ENCODE assay signal across 26 cellular contexts in genomic region chr5:148353634-148354033, GRCh38. TPM values are rescaled to one million over a fixed set of nuclear protein-coding genes. Genes with fewer than 3 reads are reported as not detected.
DNase-seq lines count a peak whose midpoint lies in the region; ATAC-seq and TF ChIP-seq lines count a peak whose summit lies in the region.
"Had no signal": no experiment of that assay in that cellular context is flagged by ENCODE, and none has a peak within 500 bp of the region (broad histone marks: within the 10 kb centered on the region; RNA-seq: fewer than 3 reads in every experiment).

No MANE protein-coding gene starts in this region.

- POLR2A ChIA-PET in MCF 10A (lab: Yijun Ruan, JAX), result interaction anchor here (0.5 kb wide), 1 partner anchor 13 kb away, joined by 3 read pairs; no protein-coding TSS in a partner anchor
- POLR2A ChIA-PET in PC-9 (lab: Charles Lee; ENCODE audit: unreplicated experiment), result no interaction called here

- H3K79me2 ChIP-seq in mammary epithelial cell (ENCODE audit: insufficient read depth, low read length), result no peaks in the 10 kb centered on the region
- no peaks in the 10 kb centered on the region for H3K79me2 ChIP-seq in PC-9 (ENCODE audit: low read depth)

- H3K27ac ChIP-seq in mammary epithelial cell (ENCODE audit: insufficient read depth, low read depth, low read length) (no peak overlapping the region), PC-9 (no peak overlapping the region), heart left ventricle (no peak overlapping the region)
- H3K27ac ChIP-seq: HL-60, KMS-11, SJCRH30 had no signal

- 59% methylated on average over 2 of the region's 2 CpGs for WGBS in mammary epithelial cell (ENCODE audit: low coverage, missing lambda C conversion rate)
- WGBS in heart left ventricle, 4 donors, result 90 to 94% (median 93%) methylated on average over 2 of the region's 2 CpGs

- CTCF ChIA-PET in MCF 10A (lab: Yijun Ruan, JAX), result interaction anchor here (0.9 to 2.0 kb wide), 2 partner anchors 63 to 174 kb away, joined by 6 to 9 read pairs; no protein-coding TSS in a partner anchor
- CTCF ChIA-PET in mammary epithelial cell (lab: Charles Lee; ENCODE audit: low non-redundant PET), result no interaction called here
- CTCF ChIA-PET in PC-9 (lab: Charles Lee), result no interaction called here

- H3K9me3 ChIP-seq in mammary epithelial cell (replicated peaks; ENCODE audit: insufficient read depth, low read length), result no peaks in the 10 kb centered on the region
- H3K9me3 ChIP-seq in PC-9 (ENCODE audit: insufficient read depth, low read depth), result no peaks in the 10 kb centered on the region
- peaks cover 0 to 4% (median 0%) of the 10 kb centered on the region in 12 donors for H3K9me3 ChIP-seq in heart left ventricle
- H3K9me3 ChIP-seq: HAP-1, SJCRH30 had no signal

- dilution Hi-C loops in mammary epithelial cell (cut with HindIII; ENCODE audit: low sequenced_read_pairs), result no loop called here

- in situ Hi-C loops in mammary epithelial cell (cut with MboI; ENCODE audit: low sequenced_read_pairs in 2 of 2), result no loop called here

- H4K20me1 ChIP-seq in mammary epithelial cell (ENCODE audit: insufficient read depth, low read length) (no peaks in the 10 kb centered on the region), PC-9 (ENCODE audit: insufficient read depth) (no peaks in the 10 kb centered on the region)

- H3K27me3 ChIP-seq in mammary epithelial cell (ENCODE audit: insufficient read depth, low read length) (no peaks in the 10 kb centered on the region), PC-9 (ENCODE audit: insufficient read depth, low read depth) (no peaks in the 10 kb centered on the region), heart left ventricle (no peaks in the 10 kb centered on the region)
- H3K27me3 ChIP-seq: SJCRH30 had no signal

- TF ChIP-seq CTCF in MCF 10A (IDR thresholded peaks at IDR 0.05; ENCODE audit: unreplicated experiment) (peak; percentile 29), mammary epithelial cell (conservative IDR thresholded peaks at IDR 0.05 in 1 of 2, IDR thresholded peaks at IDR 0.05 in 1 of 2; ENCODE audit: extremely low read depth in 1 of 2, insufficient read depth in 1 of 2, low read depth in 1 of 2, low read length in 2 of 2) (peak in 1 of 2 donors; percentile 34), PC-9 (conservative IDR thresholded peaks at IDR 0.05) (peak; percentile 49), epithelial cell of esophagus (IDR thresholded peaks at IDR 0.05; ENCODE audit: insufficient read depth, low read depth, low read length, missing control alignments) (peak; percentile 36), heart left ventricle (IDR thresholded peaks at IDR 0.05) (no peak)

- H3K4me1 ChIP-seq in mammary epithelial cell (ENCODE audit: insufficient read depth, low read length), result no peaks in the 10 kb centered on the region
- no peaks in the 10 kb centered on the region for H3K4me1 ChIP-seq in PC-9 (replicated peaks; ENCODE audit: insufficient read depth)
- H3K4me1 ChIP-seq in heart left ventricle, result peaks cover 0 to 4% (median 0%) of the 10 kb centered on the region in 12 donors
- H3K4me1 ChIP-seq: HAP-1, SJCRH30 had no signal

- no peak overlapping the region for H2AFZ ChIP-seq in mammary epithelial cell (ENCODE audit: low read depth, low read length)
- H2AFZ ChIP-seq in PC-9, result no peak overlapping the region

- BruUV-seq in MCF 10A (replicated peaks; lab: Mats Ljungman, UMichigan) (no TSS peak), mammary epithelial cell (replicated peaks; lab: Mats Ljungman, UMichigan) (no TSS peak), PC-9 (replicated peaks; lab: Mats Ljungman, UMichigan) (no TSS peak)

- ATAC-seq in heart left ventricle, result no peak

- no peak overlapping the region for H3K9ac ChIP-seq in mammary epithelial cell (ENCODE audit: insufficient read depth, low read length)
- H3K9ac ChIP-seq: KMS-11 had no signal

- H3K27me3 Mint-ChIP-seq in MCF 10A (ENCODE audit: insufficient read depth, unreplicated experiment), result no peaks in the 10 kb centered on the region

- H3F3A ChIP-seq in PC-9 (ENCODE audit: insufficient read depth, low read depth), result no peaks in the 10 kb centered on the region

- H3K36me3 Mint-ChIP-seq in MCF 10A (ENCODE audit: insufficient read depth, unreplicated experiment), result no peaks in the 10 kb centered on the region
- H3K36me3 Mint-ChIP-seq: CD14-positive monocyte had no signal

- H3K4me1 Mint-ChIP-seq in MCF 10A (ENCODE audit: insufficient read depth, unreplicated experiment), result no peaks in the 10 kb centered on the region
- H3K4me1 Mint-ChIP-seq: CD14-positive monocyte had no signal

- H3K36me3 ChIP-seq in mammary epithelial cell (ENCODE audit: insufficient read depth, low read length) (no peaks in the 10 kb centered on the region), PC-9 (ENCODE audit: low read depth) (no peaks in the 10 kb centered on the region), heart left ventricle (peaks cover 0 to 6% (median 0%) of the 10 kb centered on the region in 9 donors)
- H3K36me3 ChIP-seq: HAP-1, SJCRH30 had no signal

- no peaks in the 10 kb centered on the region for H3K9me3 Mint-ChIP-seq in MCF 10A (ENCODE audit: unreplicated experiment)

- H3K4me3 ChIP-seq in mammary epithelial cell (replicated peaks in 1 of 3; ENCODE audit: insufficient read depth in 1 of 3, low read depth in 2 of 3, low read length in 3 of 3) (no peak overlapping the region), PC-9 (no peak overlapping the region), epithelial cell of esophagus (ENCODE audit: low read length) (no peak overlapping the region), heart left ventricle (no peak overlapping the region)
- H3K4me3 ChIP-seq: HAP-1, SJCRH30 had no signal

- DNase-seq in MCF 10A (ENCODE audit: unreplicated experiment) (peak; percentile 14), mammary epithelial cell (no peak), PC-9 (no peak), epithelial cell of esophagus (ENCODE audit: low read depth) (no peak), hippocampal formation (lab: John Stamatoyannopoulos, UW) (no peak), heart left ventricle (no peak), DMS53 (lab: John Stamatoyannopoulos, UW) (no peak)
- no peak for DNase-seq in activated naive CD4-positive, alpha-beta T cell treated with anti-CD3 and anti-CD28 coated beads, Interleukin-2, amount 50 U/mL, for 16 hours
- DNase-seq: 8988T, AML-193, EL, NCI-H1694, NCI-H2081, NCI-H2171, NCI-H345, NCI-H524, NCI-H774, SJCRH30 had no signal

- H3K4me3 Mint-ChIP-seq in MCF 10A (ENCODE audit: unreplicated experiment), result no peak overlapping the region
- H3K4me3 Mint-ChIP-seq: CD14-positive monocyte had no signal

- no peaks in the 10 kb centered on the region for H3K9me2 ChIP-seq in PC-9 (ENCODE audit: insufficient read depth)

- H3K4me2 ChIP-seq in mammary epithelial cell (ENCODE audit: insufficient read depth, low read depth, low read length), result no peak overlapping the region
- no peak overlapping the region for H3K4me2 ChIP-seq in PC-9
- H3K4me2 ChIP-seq: KMS-11 had no signal

- no peak for TF ChIP-seq POLR2A in heart left ventricle (IDR thresholded peaks at IDR 0.05)

- intact Hi-C loops in MCF 10A (cut with micrococcal nuclease), result loop anchor here (1.0 to 2.0 kb wide), 3 partner anchors 39 to 174 kb away; no protein-coding TSS in a partner anchor
- intact Hi-C loops in mammary epithelial cell (cut with micrococcal nuclease), result loop anchor here (1.0 to 5.0 kb wide), 4 partner anchors 39 to 406 kb away; no protein-coding TSS in a partner anchor
- intact Hi-C loops in PC-9 (cut with micrococcal nuclease; ENCODE audit: unreplicated experiment), result loop anchor here (5.0 to 10.0 kb wide), 2 partner anchors 61 to 409 kb away; no protein-coding TSS in a partner anchor
- intact Hi-C loops in heart left ventricle (cut with DNase I), result no loop called here

- no peak overlapping the region for H3K27ac Mint-ChIP-seq in MCF 10A (ENCODE audit: low read depth, unreplicated experiment)
- H3K27ac Mint-ChIP-seq: CD14-positive monocyte had no signal

RNA-seq across cellular contexts. Expression of gene SPINK9, which starts 18.3 kb away (rescaled TPM):
- not detected in 2 replicates for total RNA-seq in MCF 10A (2022)
- total RNA-seq in mammary epithelial cell, result not detected
- polyA plus RNA-seq in mammary epithelial cell, result not detected
- polyA minus RNA-seq in mammary epithelial cell, result not detected
- total RNA-seq in PC-9 (2021), result not detected in 2 replicates
- under 1 TPM in 1 of 9 donors, not detected in 8; 0.77 TPM for total RNA-seq in heart left ventricle
- not detected for polyA plus RNA-seq in heart left ventricle
- total RNA-seq: HT1080; M059J; SJCRH30; T-helper 1 cell treated with Interleukin-12 subunit alpha and Interleukin-12 subunit beta and Interleukin-4 antibody, amounts not matched to agents 30 ng/mL and 1 ng/mL, for 36 hours had no signal
- polyA plus RNA-seq: AG04450, CD14-positive monocyte had no signal

RNA-seq across cellular contexts. Expression of gene FBXO38, which starts 30.1 kb away (rescaled TPM):
- 54.4 and 76.1 TPM in 2 replicates for total RNA-seq in MCF 10A (2022)
- 10 to 100 TPM; 37.5 to 64.5 TPM for total RNA-seq in mammary epithelial cell
- 11.3 TPM for polyA plus RNA-seq in mammary epithelial cell
- polyA minus RNA-seq in mammary epithelial cell, result 107 TPM
- total RNA-seq in PC-9 (2021), result 39.2 and 49.8 TPM in 2 replicates
- 10 to 100 TPM; 29.1 to 56.0 (median 48.2) TPM for total RNA-seq in heart left ventricle
- polyA plus RNA-seq in heart left ventricle, result 10 to 100 TPM; 11.7 to 15.1 TPM

RNA-seq across cellular contexts. Expression of gene SPINK7, which starts 41.4 kb away (rescaled TPM):
- total RNA-seq in MCF 10A (2022) (not detected in 2 replicates), mammary epithelial cell (not detected), PC-9 (2021) (not detected in 2 replicates), heart left ventricle (not detected)
- polyA plus RNA-seq in mammary epithelial cell (not detected), heart left ventricle (not detected)
- not detected for polyA minus RNA-seq in mammary epithelial cell
- total RNA-seq: HT1080; M059J; SJCRH30; T-helper 1 cell treated with Interleukin-12 subunit alpha and Interleukin-12 subunit beta and Interleukin-4 antibody, amounts not matched to agents 30 ng/mL and 1 ng/mL, for 36 hours had no signal
- polyA plus RNA-seq: AG04450, CD14-positive monocyte had no signal

Comparison
In these comparisons a context has a peak if more than half of its experiments do, and no peak if none do; other contexts are left out.
1. CTCF ChIP-seq: peak in MCF 10A (single experiment), PC-9 (single experiment) and epithelial cell of esophagus (single experiment); none in heart left ventricle (0 of 12).
2. intact Hi-C loops: an anchor here in MCF 10A (1.0 to 2.0 kb wide), mammary epithelial cell (1.0 to 5.0 kb wide) and PC-9 (5.0 to 10.0 kb wide); none called in heart left ventricle.